8 cellular contexts compared by ENCODE assay signal in the genomic region with DNA sequence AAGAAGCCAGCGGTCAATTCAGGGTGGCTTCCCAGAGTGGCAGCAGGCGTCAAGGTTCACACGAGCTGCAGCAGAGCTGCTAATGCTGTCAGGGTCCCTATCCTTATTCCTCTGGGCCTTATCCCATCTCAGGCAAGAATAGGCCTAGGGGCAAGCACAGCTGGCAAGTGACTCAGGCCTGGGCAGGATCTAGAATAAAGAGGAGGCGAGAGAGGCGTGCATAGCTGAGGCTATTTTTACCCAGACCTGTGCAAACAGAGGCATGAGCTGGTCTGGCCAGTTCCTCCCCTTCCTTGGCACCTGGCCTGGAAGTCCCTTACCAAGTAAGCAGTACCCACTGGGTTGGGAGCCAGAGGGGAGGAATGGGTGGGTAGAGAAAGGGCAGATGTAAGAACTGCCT. TPM values are rescaled to one million over a fixed set of nuclear protein-coding genes. Genes with fewer than 3 reads are reported as not detected.
DNase-seq lines count a peak whose midpoint lies in the region; ATAC-seq and TF ChIP-seq lines count a peak whose summit lies in the region.

No MANE protein-coding gene starts in this region.

- no peaks in the 10 kb centered on the region for H3K27me3 Mint-ChIP-seq in activated B cell treated with CpG ODN at 0.5 μM for 24 hours

- no peak overlapping the region for H3K18ac ChIP-seq in mesendoderm (ENCODE audit: low read length)

- peak; percentile 70 for DNase-seq in GDM1 (lab: John Stamatoyannopoulos, UW)
- DNase-seq in activated B cell treated with CpG ODN at 0.5 μM for 24 hours = peak; percentile 37
- DNase-seq in mesendoderm = peak; percentile 17
- DNase-seq in NCI-H187 (lab: John Stamatoyannopoulos, UW) = no peak
- no peak for DNase-seq in uterus
- no peak for DNase-seq in activated naive CD4-positive, alpha-beta T cell treated with anti-CD3 and anti-CD28 coated beads, Interleukin-2, amount 50 U/mL, for 16 hours

- no peaks in the 10 kb centered on the region for H3K9me3 Mint-ChIP-seq in activated B cell treated with CpG ODN at 0.5 μM for 24 hours

- H4K5ac ChIP-seq in mesendoderm (ENCODE audit: low read length) = no peak overlapping the region

- H3K36me3 ChIP-seq in mesendoderm (ENCODE audit: control insufficient read depth, insufficient read depth, low read length) (no peaks in the 10 kb centered on the region), uterus (no peaks in the 10 kb centered on the region)

- H3K36me3 Mint-ChIP-seq in activated B cell treated with CpG ODN at 0.5 μM for 24 hours (ENCODE audit: low read depth) = no peaks in the 10 kb centered on the region

- peak overlapping the region; percentile 64 for H3K4me3 Mint-ChIP-seq in activated B cell treated with CpG ODN at 0.5 μM for 24 hours

- H3K56ac ChIP-seq in mesendoderm (ENCODE audit: low read length) = no peak overlapping the region

- H3K27ac ChIP-seq in mesendoderm (ENCODE audit: low read depth, low read length) (no peak overlapping the region), uterus (no peak overlapping the region)

- H2BK15ac ChIP-seq in mesendoderm (replicated peaks; ENCODE audit: low read depth) = no peak overlapping the region

- peak overlapping the region; percentile 83 for H3K27ac Mint-ChIP-seq in activated B cell treated with CpG ODN at 0.5 μM for 24 hours

- no peaks in the 10 kb centered on the region for H3K9me3 ChIP-seq in uterus

- peak; percentile 98 for ATAC-seq in GM21423 (IDR thresholded peaks at IDR 0.05; ENCODE audit: unreplicated experiment)
- peak; percentile 98 for ATAC-seq in HG03565 (IDR thresholded peaks at IDR 0.05; ENCODE audit: unreplicated experiment)
- peak; percentile 98 for ATAC-seq in activated B cell treated with CpG ODN at 0.5 μM for 24 hours (ENCODE audit: low read depth)

- intact Hi-C loops in activated B cell treated with CpG ODN at 0.5 μM for 24 hours (cut with micrococcal nuclease) (loop anchor here (1.0 kb wide), 1 partner anchor 12 kb away; a partner anchor contains a TSS), uterus (cut with DNase I; ENCODE audit: low total_unique reads) (no loop called here)

- TF ChIP-seq CTCF in activated B cell treated with CpG ODN at 0.5 μM for 24 hours (IDR thresholded peaks at IDR 0.05) (no peak), uterus (IDR thresholded peaks at IDR 0.05) (no peak)

- no peak overlapping the region for H3K4ac ChIP-seq in mesendoderm (ENCODE audit: low read depth, low read length)

- no peak overlapping the region for H3K23ac ChIP-seq in mesendoderm (ENCODE audit: low read length)

- no peak overlapping the region for H3K4me2 ChIP-seq in mesendoderm (ENCODE audit: low read length)

- POLR2A ChIA-PET in activated B cell treated with CpG ODN at 0.5 μM for 24 hours (lab: Charles Lee) = interaction anchor here (0.5 to 1.9 kb wide), 4 partner anchors 12 to 1772 kb away, joined by 3 to 20 read pairs (median 4); a partner anchor contains a TSS

- no peak overlapping the region for H2BK120ac ChIP-seq in mesendoderm (ENCODE audit: low read depth, low read length)

- H3K4me1 Mint-ChIP-seq in activated B cell treated with CpG ODN at 0.5 μM for 24 hours = peaks cover 50% of the 10 kb centered on the region

- no CpG with 5 or more reads among the region's 5 CpGs for WGBS in mesendoderm (ENCODE audit: extremely low coverage, insufficient coverage, low lambda C conversion rate)

- H3K79me2 ChIP-seq in mesendoderm (ENCODE audit: control insufficient read depth, insufficient read depth, low read length) = no peaks in the 10 kb centered on the region

- H3K27me3 ChIP-seq in mesendoderm (ENCODE audit: insufficient read depth, low read length, poor library complexity) (no peaks in the 10 kb centered on the region), uterus (no peaks in the 10 kb centered on the region)

- H3K9ac ChIP-seq in mesendoderm (ENCODE audit: low read length) = no peak overlapping the region

- no peak for TF ChIP-seq POLR2A in uterus (IDR thresholded peaks at IDR 0.05)

- H4K8ac ChIP-seq in mesendoderm (ENCODE audit: low read depth, low read length) = no peak overlapping the region

- no peak overlapping the region for H3K4me3 ChIP-seq in mesendoderm (ENCODE audit: low read length)
- H3K4me3 ChIP-seq in uterus = no peak overlapping the region

- CTCF ChIA-PET in activated B cell treated with CpG ODN at 0.5 μM for 24 hours (lab: Charles Lee) = interaction anchor here (0.7 to 2.6 kb wide), 2 partner anchors 12 to 396 kb away, joined by 3 to 18 read pairs; a partner anchor contains a TSS

- no peak overlapping the region for H2BK5ac ChIP-seq in mesendoderm (ENCODE audit: low read length)

- no peaks in the 10 kb centered on the region for H3K79me1 ChIP-seq in mesendoderm (ENCODE audit: low read length)

- no peak overlapping the region for H2AK5ac ChIP-seq in mesendoderm (ENCODE audit: low read length)

- H3K4me1 ChIP-seq in mesendoderm (ENCODE audit: control insufficient read depth, low read depth, low read length) (no peaks in the 10 kb centered on the region), uterus (no peaks in the 10 kb centered on the region)

RNA-seq across cellular contexts. Expression of a gene that starts 12.2 kb away (rescaled TPM):
- total RNA-seq in activated B cell treated with CpG ODN at 0.5 μM for 24 hours (3.2 and 3.6 TPM in 2 replicates), uterus (1 to 10 TPM in 2 of 4 donors, under 1 TPM in 2; 0.26 to 1.5 (median 0.99) TPM)
- 2.8 TPM for polyA plus RNA-seq in mesendoderm (2013, experiment 1 of 2)
- 2.9 TPM for polyA plus RNA-seq in mesendoderm (2013, experiment 2 of 2)

Comparison
In these comparisons a context has a peak if more than half of its experiments do, and no peak if none do; other contexts are left out.
1. DNase-seq: peak in GDM1 (single experiment), activated B cell treated with CpG ODN at 0.5 μM for 24 hours (single experiment) and mesendoderm (single experiment); none in NCI-H187 (0 of 2), uterus (0 of 2) and activated naive CD4-positive, alpha-beta T cell treated with anti-CD3 and anti-CD28 coated beads, Interleukin-2, amount 50 U/mL, for 16 hours (single experiment).
2. Peak in every context shown above with its lines, with median percentiles within 50 percentile points of each other: ATAC-seq.